28 cellular contexts compared by ENCODE assay signal in the genomic region with DNA sequence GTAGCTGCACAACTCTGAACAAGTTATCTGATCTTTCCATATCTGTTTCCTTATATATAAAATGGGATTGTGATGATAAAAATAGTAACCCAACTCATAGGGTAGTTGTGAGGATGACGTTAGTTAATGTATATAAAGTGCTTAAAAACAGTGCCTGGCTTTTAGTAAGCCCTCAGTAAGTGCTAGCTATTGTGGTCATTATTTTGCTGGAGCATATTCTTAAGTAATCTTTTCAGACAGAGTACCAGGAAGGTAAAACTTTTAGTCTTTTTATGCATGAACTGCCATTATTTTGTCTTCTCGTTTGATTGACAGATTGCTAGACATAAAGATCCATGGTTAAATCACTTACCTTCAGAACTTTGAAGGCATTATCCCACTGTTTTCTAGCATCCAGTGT.
"Had no signal": no experiment of that assay in that cellular context is flagged by ENCODE, and none has a peak within 500 bp of the region (broad histone marks: within the 10 kb centered on the region; RNA-seq: fewer than 3 reads in every experiment).

No MANE protein-coding gene starts in this region.

- FAIRE-seq: pancreas, small intestine had no signal

- H3K27me3 ChIP-seq: right lobe of liver, sigmoid colon, suprapubic skin, testis, upper lobe of right lung, uterus had no signal

- H3K36me3 ChIP-seq: neutrophil, pancreas, right lobe of liver, sigmoid colon, suprapubic skin, tibial artery, transverse colon, upper lobe of right lung, uterus had no signal

- DNase-seq: naive thymus-derived CD8-positive, alpha-beta T cell; nephron progenitor cell; nucleus accumbens; pancreas; psoas muscle; right cardiac atrium; right lobe of liver; sigmoid colon; small intestine; stimulated activated CD4-positive, alpha-beta T cell treated with anti-CD3 and anti-CD28 coated beads, Interleukin-15, amount 100 ng/mL, for 24 hours; stimulated activated CD4-positive, alpha-beta T cell treated with anti-CD3 and anti-CD28 coated beads, Interleukin-2, amount 100 ng/mL, for 24 hours; stimulated activated CD4-positive, alpha-beta T cell treated with anti-CD3 and anti-CD28 coated beads, Interleukin-2, amount 100 ng/mL, for 48 hours; stimulated activated CD4-positive, alpha-beta T cell treated with anti-CD3 and anti-CD28 coated beads, Interleukin-4, amount 100 ng/mL, for 24 hours; stimulated activated naive B cell treated with anti-CD40 and anti-IgM and Interleukin-4, amounts not matched to agents 10 μg/mL and 1 μg/mL and 100 μg/mL, for 72 hours; stimulated activated naive CD4-positive, alpha-beta T cell treated with Interleukin-2 at 50 U/mL for 16 hours; substantia nigra; testis; tibial artery; transverse colon; upper lobe of right lung; uterus had no signal

- H3K9me3 ChIP-seq: neutrophil, pancreas, testis had no signal

- H3K4me1 ChIP-seq: psoas muscle, right lobe of liver, sigmoid colon, suprapubic skin, testis, tibial artery, upper lobe of right lung, uterus had no signal

- H3K4me3 ChIP-seq: pancreas, psoas muscle, right lobe of liver, sigmoid colon, suprapubic skin, testis, tibial artery, transverse colon, upper lobe of right lung, uterus had no signal

- H3K27ac ChIP-seq: neutrophil, pancreas, psoas muscle, right lobe of liver, sigmoid colon, suprapubic skin, testis, tibial artery, transverse colon, upper lobe of right lung, uterus had no signal

- H3K27ac Mint-ChIP-seq: naive thymus-derived CD8-positive, alpha-beta T cell; natural killer cell treated with Interleukin-12 subunit alpha and Interleukin-12 subunit beta and Interleukin-15 and Interleukin-18, amount 100 ng/mL, for 72 hours; nephron progenitor cell; stimulated activated effector memory CD8-positive, alpha-beta T cell treated with anti-CD3 and anti-CD28 coated beads, Interleukin-12 subunit alpha, Interleukin-12 subunit beta, amount 100 ng/mL, for 72 hours; stimulated activated naive B cell treated with anti-CD40 and anti-IgM and Interleukin-4, amounts not matched to agents 10 μg/mL and 1 μg/mL and 100 μg/mL, for 72 hours; stimulated activated naive CD8-positive, alpha-beta T cell treated with anti-CD3 and anti-CD28 coated beads, Interleukin-15, Interleukin-2, amounts not matched to agents 100 ng/mL and 50 ng/mL, for 24 hours; type B pancreatic cell had no signal

- H3K4me3 Mint-ChIP-seq: naive thymus-derived CD8-positive, alpha-beta T cell; natural killer cell treated with Interleukin-12 subunit alpha and Interleukin-12 subunit beta and Interleukin-15 and Interleukin-18, amount 100 ng/mL, for 72 hours; nephron progenitor cell; neural crest cell; stimulated activated effector memory CD8-positive, alpha-beta T cell treated with anti-CD3 and anti-CD28 coated beads, Interleukin-12 subunit alpha, Interleukin-12 subunit beta, amount 100 ng/mL, for 72 hours; stimulated activated naive B cell treated with anti-CD40 and anti-IgM and Interleukin-4, amounts not matched to agents 10 μg/mL and 1 μg/mL and 100 μg/mL, for 72 hours; stimulated activated naive CD8-positive, alpha-beta T cell treated with anti-CD3 and anti-CD28 coated beads, Interleukin-15, Interleukin-2, amounts not matched to agents 100 ng/mL and 50 ng/mL, for 24 hours; type B pancreatic cell had no signal

- H3K27me3 Mint-ChIP-seq: stimulated activated naive CD8-positive, alpha-beta T cell treated with anti-CD3 and anti-CD28 coated beads, Interleukin-15, Interleukin-2, amounts not matched to agents 100 ng/mL and 50 ng/mL, for 24 hours had no signal

- ATAC-seq: naive thymus-derived CD8-positive, alpha-beta T cell; natural killer cell treated with Interleukin-12 subunit alpha and Interleukin-12 subunit beta and Interleukin-15 and Interleukin-18, amount 100 ng/mL, for 72 hours; pancreas; psoas muscle; right cardiac atrium; right lobe of liver; stimulated activated effector memory CD8-positive, alpha-beta T cell treated with anti-CD3 and anti-CD28 coated beads, Interleukin-12 subunit alpha, Interleukin-12 subunit beta, amount 100 ng/mL, for 72 hours; stimulated activated naive B cell treated with anti-CD40 and anti-IgM and Interleukin-4, amounts not matched to agents 10 μg/mL and 1 μg/mL and 100 μg/mL, for 72 hours; upper lobe of right lung had no signal

- H3K4me1 Mint-ChIP-seq: neural crest cell; stimulated activated effector memory CD8-positive, alpha-beta T cell treated with anti-CD3 and anti-CD28 coated beads, Interleukin-12 subunit alpha, Interleukin-12 subunit beta, amount 100 ng/mL, for 72 hours; stimulated activated naive B cell treated with anti-CD40 and anti-IgM and Interleukin-4, amounts not matched to agents 10 μg/mL and 1 μg/mL and 100 μg/mL, for 72 hours had no signal
